18 cellular contexts compared by ENCODE assay signal in genomic region chr1:39841429-39841828, GRCh38. TPM values are rescaled to one million over a fixed set of nuclear protein-coding genes. Genes with fewer than 3 reads are reported as not detected.
DNase-seq lines count a peak whose midpoint lies in the region; ATAC-seq and TF ChIP-seq lines count a peak whose summit lies in the region.
"Had no signal": no experiment of that assay in that cellular context is flagged by ENCODE, and none has a peak within 500 bp of the region (broad histone marks: within the 10 kb centered on the region; RNA-seq: fewer than 3 reads in every experiment).

No MANE protein-coding gene starts in this region.

- TF ChIP-seq CTCF in IMR-90 (conservative IDR thresholded peaks at IDR 0.05; ENCODE audit: low read depth, low read length) (no peak), WERI-Rb-1 (IDR thresholded peaks at IDR 0.05; ENCODE audit: low read depth, low read length) (no peak), glutamatergic neuron (IDR thresholded peaks at IDR 0.05; ENCODE audit: partially characterized antibody, unreplicated experiment) (no peak), heart left ventricle (IDR thresholded peaks at IDR 0.05) (no peak)

- H3K14ac ChIP-seq in IMR-90 (replicated peaks; ENCODE audit: low read depth, low read length) = no peak overlapping the region

- dilution Hi-C loops in IMR-90 (cut with HindIII; ENCODE audit: low sequenced_read_pairs, unreplicated experiment) = no loop called here

- no peak overlapping the region for H2AK9ac ChIP-seq in IMR-90 (replicated peaks; ENCODE audit: low read depth, low read length, poor library complexity)

- no peaks in the 10 kb centered on the region for H3K27me3 ChIP-seq in CD4-positive, alpha-beta memory T cell (ENCODE audit: insufficient read depth, low read length)
- H3K27me3 ChIP-seq in IMR-90 (ENCODE audit: control insufficient read depth, insufficient read depth, low read length) (no peaks in the 10 kb centered on the region), WERI-Rb-1 (ENCODE audit: insufficient read depth, low read depth, severe bottlenecking) (no peaks in the 10 kb centered on the region), heart left ventricle (no peaks in the 10 kb centered on the region)
- H3K27me3 ChIP-seq: MG63 had no signal

- H2BK15ac ChIP-seq in IMR-90 (ENCODE audit: low read depth, low read length) = no peak overlapping the region

- peaks cover 10 to 13% of the 10 kb centered on the region in 2 experiments for H3K79me1 ChIP-seq in IMR-90 (ENCODE audit: low read depth in 1 of 2, low read length in 2 of 2)

- H2BK120ac ChIP-seq in IMR-90 (ENCODE audit: low read depth, low read length) = no peak overlapping the region

- intact Hi-C loops in CD4-positive, alpha-beta memory T cell (cut with micrococcal nuclease) = no loop called here
- intact Hi-C loops in IMR-90 (cut with micrococcal nuclease) = no loop called here
- intact Hi-C loops in heart left ventricle (cut with DNase I) = no loop called here

- no peak overlapping the region for H2AFZ ChIP-seq in IMR-90 (replicated peaks; ENCODE audit: low read length, poor library complexity)
- H2AFZ ChIP-seq: GM23338 had no signal

- H3K9me3 ChIP-seq in CD4-positive, alpha-beta memory T cell (ENCODE audit: control insufficient read depth in 1 of 2, low read length in 2 of 2) = no peaks in the 10 kb centered on the region
- H3K9me3 ChIP-seq in IMR-90 (ENCODE audit: control insufficient read depth, insufficient read depth, low read length) (no peaks in the 10 kb centered on the region), WERI-Rb-1 (ENCODE audit: severe bottlenecking) (no peaks in the 10 kb centered on the region), heart left ventricle (no peaks in the 10 kb centered on the region)
- H3K9me3 ChIP-seq: MG63 had no signal

- H3K18ac ChIP-seq in IMR-90 (ENCODE audit: low read depth, low read length) = no peak overlapping the region

- CTCF ChIA-PET in CD4-positive, alpha-beta memory T cell (lab: Charles Lee; ENCODE audit: partially characterized antibody) = interaction anchor here (3.0 kb wide), 1 partner anchor 24 kb away, joined by 8 read pairs; no protein-coding TSS in a partner anchor
- CTCF ChIA-PET in IMR-90 (lab: Yijun Ruan, JAX) = no interaction called here

- H3K4me1 ChIP-seq in CD4-positive, alpha-beta memory T cell (ENCODE audit: insufficient read depth, low read length) = peaks cover 55% of the 10 kb centered on the region
- H3K4me1 ChIP-seq in IMR-90 (ENCODE audit: control insufficient read depth, insufficient read depth, low read length) (peaks cover 12% of the 10 kb centered on the region), heart left ventricle (peaks cover 0 to 42% (median 13%) of the 10 kb centered on the region in 12 donors)

- H3K27ac Mint-ChIP-seq in CD4-positive, alpha-beta memory T cell = peak overlapping the region in 6 of 7 donors; percentile 48 to 95 (median 92)
- H3K27ac Mint-ChIP-seq in glutamatergic neuron (ENCODE audit: unreplicated experiment) = peak overlapping the region; percentile 98
- H3K27ac Mint-ChIP-seq: B cell, GM23338 had no signal

- no peaks in the 10 kb centered on the region for H3K27me3 Mint-ChIP-seq in CD4-positive, alpha-beta memory T cell
- peaks cover 4% of the 10 kb centered on the region for H3K27me3 Mint-ChIP-seq in glutamatergic neuron (ENCODE audit: unreplicated experiment)
- H3K27me3 Mint-ChIP-seq: B cell had no signal

- H3K27ac ChIP-seq in CD4-positive, alpha-beta memory T cell (ENCODE audit: low read depth, low read length) = no peak overlapping the region
- no peak overlapping the region for H3K27ac ChIP-seq in IMR-90 (ENCODE audit: insufficient read depth, low read length)
- peak overlapping the region; percentile 90 for H3K27ac ChIP-seq in WERI-Rb-1
- no peak overlapping the region for H3K27ac ChIP-seq in heart left ventricle

- peaks cover 18% of the 10 kb centered on the region for H4K20me1 ChIP-seq in IMR-90 (ENCODE audit: insufficient read depth, low read length)

- H3K56ac ChIP-seq in IMR-90 (ENCODE audit: extremely low read depth, insufficient read depth, low read length) = no peak overlapping the region

- in situ Hi-C loops in IMR-90 (cut with MboI; ENCODE audit: low sequenced_read_pairs) = no loop called here

- H2BK20ac ChIP-seq in IMR-90 (ENCODE audit: low read depth, low read length) = no peak overlapping the region

- H3K9me3 Mint-ChIP-seq in CD4-positive, alpha-beta memory T cell = no peaks in the 10 kb centered on the region
- peaks cover 7% of the 10 kb centered on the region for H3K9me3 Mint-ChIP-seq in glutamatergic neuron (ENCODE audit: unreplicated experiment)
- H3K9me3 Mint-ChIP-seq: GM23338 had no signal

- peaks cover 8% of the 10 kb centered on the region for H3K36me3 ChIP-seq in CD4-positive, alpha-beta memory T cell (ENCODE audit: insufficient read depth, low read length)
- H3K36me3 ChIP-seq in IMR-90 (ENCODE audit: control insufficient read depth, insufficient read depth, low read length) (peaks cover 30% of the 10 kb centered on the region), WERI-Rb-1 (peaks cover 71% of the 10 kb centered on the region), heart left ventricle (peaks cover 3 to 76% (median 61%) of the 10 kb centered on the region in 9 donors)

- no peak overlapping the region for H3K4me2 ChIP-seq in IMR-90 (ENCODE audit: low read depth, low read length)
- H3K4me2 ChIP-seq: GM23338 had no signal

- no peak overlapping the region for H2AK5ac ChIP-seq in IMR-90 (ENCODE audit: low read depth, low read length)

- peaks cover 45 to 62% (median 51%) of the 10 kb centered on the region in 4 donors for H3K4me1 Mint-ChIP-seq in CD4-positive, alpha-beta memory T cell
- H3K4me1 Mint-ChIP-seq in glutamatergic neuron (ENCODE audit: low read depth, unreplicated experiment) = peaks cover 67% of the 10 kb centered on the region
- H3K4me1 Mint-ChIP-seq: GM23338 had no signal

- H3K36me3 Mint-ChIP-seq in CD4-positive, alpha-beta memory T cell = peaks cover 28 to 35% of the 10 kb centered on the region in 2 donors
- no peaks in the 10 kb centered on the region for H3K36me3 Mint-ChIP-seq in glutamatergic neuron (ENCODE audit: unreplicated experiment)

- no peak for DNase-seq in CD4-positive, alpha-beta memory T cell
- DNase-seq in IMR-90 (no peak), WERI-Rb-1 (no peak), glutamatergic neuron (no peak), ecto neural progenitor cell (ENCODE audit: low spot score) (no peak), heart left ventricle (no peak)
- DNase-seq: DND-41, MG63, NCI-H1092 treated with DMSO at 0.1 percent for 48 hours, NCI-H1694, NCI-H2227 treated with DMSO at 0.1 percent for 48 hours, NCI-H524, SIG-M5 had no signal

- TF ChIP-seq POLR2A in IMR-90 (IDR thresholded peaks at IDR 0.05; ENCODE audit: low read depth, low read length) (no peak), heart left ventricle (IDR thresholded peaks at IDR 0.05) (no peak)

- H3K4ac ChIP-seq in IMR-90 (ENCODE audit: low read depth, low read length) = no peak overlapping the region

- H4K8ac ChIP-seq in IMR-90 (ENCODE audit: low read depth in 2 of 2, low read length in 2 of 2) = no peak overlapping the region

- BruUV-seq in IMR-90 (replicated peaks; lab: Mats Ljungman, UMichigan) = TSS peak; percentile 73

- no peak overlapping the region for H4K91ac ChIP-seq in IMR-90 (ENCODE audit: insufficient read depth, low read depth, low read length)

- no peak overlapping the region for H3K9ac ChIP-seq in IMR-90 (ENCODE audit: low read depth, low read length)

- no peak overlapping the region for H3K23ac ChIP-seq in IMR-90 (ENCODE audit: low read depth, low read length)

- H2BK5ac ChIP-seq in IMR-90 (ENCODE audit: low read depth, low read length, poor library complexity, severe bottlenecking) = no peak overlapping the region

- peaks cover 15% of the 10 kb centered on the region for H3K9me1 ChIP-seq in IMR-90 (ENCODE audit: insufficient read depth, low read length)

- ATAC-seq in IMR-90 (ENCODE audit: low read depth) (no peak), GM18502 (IDR thresholded peaks at IDR 0.05; ENCODE audit: poor library complexity, unreplicated experiment) (no peak), GM21717 (IDR thresholded peaks at IDR 0.05; ENCODE audit: unreplicated experiment) (no peak), heart left ventricle (no peak)
- ATAC-seq: GM23338 had no signal

- TF ChIP-seq RAD21 in IMR-90 (IDR thresholded peaks at IDR 0.05; ENCODE audit: low read length) = no peak

- WGBS in IMR-90 (ENCODE audit: extremely low coverage in 2 of 2, insufficient read length in 1 of 2), 2 experiments = no CpG with 5 or more reads among the region's 3 CpGs
- 89 to 93% (median 91%) methylated on average over 3 of the region's 3 CpGs for WGBS in heart left ventricle, 4 donors

- H3K4me3 Mint-ChIP-seq in CD4-positive, alpha-beta memory T cell = peak overlapping the region in 2 of 8 donors; percentile 34 to 54
- no peak overlapping the region for H3K4me3 Mint-ChIP-seq in glutamatergic neuron (ENCODE audit: unreplicated experiment)
- H3K4me3 Mint-ChIP-seq: B cell, GM23338 had no signal

- POLR2A ChIA-PET in CD4-positive, alpha-beta memory T cell (lab: Charles Lee; ENCODE audit: partially characterized antibody) = interaction anchor here (0.7 kb wide), 1 partner anchor 9 kb away, joined by 3 read pairs; no protein-coding TSS in a partner anchor
- POLR2A ChIA-PET in IMR-90 (lab: Charles Lee; ENCODE audit: unreplicated experiment) = no interaction called here

- no peak overlapping the region for H4K5ac ChIP-seq in IMR-90 (ENCODE audit: low read depth, low read length)

- H3K4me3 ChIP-seq in CD4-positive, alpha-beta memory T cell (ENCODE audit: low read length in 2 of 2) = no peak overlapping the region
- H3K4me3 ChIP-seq in IMR-90 (ENCODE audit: insufficient read depth, low read depth, low read length) = no peak overlapping the region
- no peak overlapping the region for H3K4me3 ChIP-seq in WERI-Rb-1 (ENCODE audit: low read depth, low read length)
- no peak overlapping the region for H3K4me3 ChIP-seq in heart left ventricle
- H3K4me3 ChIP-seq: GM23338, MG63 had no signal

RNA-seq across cellular contexts. Expression of gene TRIT1, which starts 41.9 kb away (rescaled TPM):
- 10 to 100 TPM; 15.8 to 20.8 TPM for total RNA-seq in CD4-positive, alpha-beta memory T cell
- 10 to 100 TPM in 1 of 2 donors, 1 to 10 TPM in 1; 5.7 to 10.3 TPM for polyA plus RNA-seq in CD4-positive, alpha-beta memory T cell
- 27.8 and 29.2 TPM in 2 replicates for total RNA-seq in IMR-90 (2012; rRNA removed)
- 10.8 and 13.5 TPM in 2 replicates for polyA plus RNA-seq in IMR-90 (2012; rRNA removed)
- 3.8 and 4.7 TPM in 2 replicates for polyA plus RNA-seq in IMR-90 (2012; cell fraction: cytosol; rRNA removed)
- 9.5 and 28.8 TPM in 2 replicates for polyA plus RNA-seq in IMR-90 (2012; cell fraction: nucleus; rRNA removed; ENCODE audit: low replicate concordance)
- total RNA-seq in glutamatergic neuron (ENCODE audit: unreplicated experiment) = 35.5 TPM
- 10 to 100 TPM; 15.0 to 19.0 (median 17.2) TPM for total RNA-seq in heart left ventricle
- 10 to 100 TPM; 13.6 to 14.0 TPM for polyA plus RNA-seq in heart left ventricle

RNA-seq across cellular contexts. Expression of gene BMP8B, which starts 52.8 kb away (rescaled TPM):
- total RNA-seq in CD4-positive, alpha-beta memory T cell = under 1 TPM; 0.89 to 0.99 TPM
- under 1 TPM; 0.03 to 0.07 TPM for polyA plus RNA-seq in CD4-positive, alpha-beta memory T cell
- total RNA-seq in IMR-90 (2012; rRNA removed) = not detected in 2 replicates
- 0.03 TPM in 1 of 2 replicates, not detected in the other for polyA plus RNA-seq in IMR-90 (2012; rRNA removed)
- polyA plus RNA-seq in IMR-90 (2012; cell fraction: cytosol; rRNA removed) = not detected in 2 replicates
- not detected in 2 replicates for polyA plus RNA-seq in IMR-90 (2012; cell fraction: nucleus; rRNA removed; ENCODE audit: low replicate concordance)
- 0.12 TPM for total RNA-seq in glutamatergic neuron (ENCODE audit: unreplicated experiment)
- under 1 TPM; 0.19 to 0.68 (median 0.53) TPM for total RNA-seq in heart left ventricle
- polyA plus RNA-seq in heart left ventricle = under 1 TPM; 0.08 to 0.19 TPM
- polyA plus RNA-seq: AG04450 had no signal
